11 cellular contexts compared by ENCODE assay signal in the genomic region with DNA sequence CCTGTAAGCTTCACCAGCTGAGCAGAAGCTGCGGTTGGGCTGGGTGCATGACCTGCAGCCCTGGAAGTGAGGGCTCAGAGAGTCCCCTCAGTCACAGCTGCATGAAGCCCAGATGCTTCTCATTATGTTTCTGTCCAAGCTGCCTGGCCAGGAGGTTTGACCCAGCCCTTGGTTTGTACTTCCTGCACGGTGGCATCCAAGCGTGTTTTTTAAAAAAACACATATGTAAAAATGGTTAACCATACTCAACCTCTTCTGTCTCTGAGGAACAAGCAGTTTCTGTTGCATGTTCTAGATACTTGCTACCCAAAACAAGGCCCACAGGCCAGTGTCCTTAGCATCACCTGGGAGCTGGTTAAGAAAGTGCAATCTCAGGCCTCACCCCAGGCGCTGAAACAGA.
A peak's percentile ranks its signal among the peaks of the same experiment; 100 is the strongest.
DNase-seq lines count a peak whose midpoint lies in the region; ATAC-seq and TF ChIP-seq lines count a peak whose summit lies in the region.
"Had no signal": no experiment of that assay in that cellular context is flagged by ENCODE, and none has a peak within 500 bp of the region (broad histone marks: within the 10 kb centered on the region; RNA-seq: fewer than 3 reads in every experiment).

No MANE protein-coding gene starts in this region.

- no peak overlapping the region for H3K27ac Mint-ChIP-seq in T-helper 17 cell

- H3K9me3 ChIP-seq in heart left ventricle: no peaks in the 10 kb centered on the region
- no peaks in the 10 kb centered on the region for H3K9me3 ChIP-seq in T-helper 17 cell (ENCODE audit: control insufficient read depth, low read length, poor library complexity, severe bottlenecking)
- H3K9me3 ChIP-seq in BE2C: no peaks in the 10 kb centered on the region
- H3K9me3 ChIP-seq: neutrophil had no signal

- intact Hi-C loops in heart left ventricle (cut with DNase I): loop anchor here in 4 of 10 donors (10.0 kb wide), 4 partner anchors 224 to 926 kb away; partner anchors contain the start of gene GABRA5 (in 1 of the 4)

- 71 to 77% (median 74%) methylated on average over 3 to 4 of the region's 4 CpGs for WGBS in heart left ventricle, 4 donors

- H3K4me1 ChIP-seq in heart left ventricle (peaks cover 0 to 2% (median 0%) of the 10 kb centered on the region in 12 donors), BE2C (no peaks in the 10 kb centered on the region)

- TF ChIP-seq POLR2A in heart left ventricle (IDR thresholded peaks at IDR 0.05): no peak

- H3K36me3 ChIP-seq in heart left ventricle (no peaks in the 10 kb centered on the region), BE2C (no peaks in the 10 kb centered on the region)
- H3K36me3 ChIP-seq: neutrophil had no signal

- H3K27me3 ChIP-seq in heart left ventricle (no peaks in the 10 kb centered on the region), BE2C (no peaks in the 10 kb centered on the region)
- H3K27me3 ChIP-seq: neutrophil had no signal

- TF ChIP-seq CTCF in heart left ventricle (IDR thresholded peaks at IDR 0.05) (no peak), BE2C (IDR thresholded peaks at IDR 0.05; ENCODE audit: low read depth, low read length) (no peak)

- H3K4me3 Mint-ChIP-seq in T-helper 17 cell: no peak overlapping the region

- H3K4me1 Mint-ChIP-seq in T-helper 17 cell: peaks cover under 1% of the 10 kb centered on the region

- H3K4me3 ChIP-seq in heart left ventricle (no peak overlapping the region), BE2C (ENCODE audit: low read depth, low read length) (no peak overlapping the region)

- DNase-seq in AG20443 (ENCODE audit: low spot score) (peak; percentile 26), heart left ventricle (no peak), T-helper 17 cell (no peak), SKM-1 (lab: John Stamatoyannopoulos, UW; ENCODE audit: unreplicated experiment) (no peak), BE2C (no peak)
- DNase-seq: NCI-H2029; stimulated activated CD4-positive, alpha-beta T cell treated with anti-CD3 and anti-CD28 coated beads, Interleukin-2, amount 100 ng/mL, for 24 hours had no signal

- H3K36me3 Mint-ChIP-seq in T-helper 17 cell (ENCODE audit: low read depth): no peaks in the 10 kb centered on the region

- H3K27ac ChIP-seq in heart left ventricle: no peak overlapping the region
- H3K27ac ChIP-seq: neutrophil had no signal

- ATAC-seq in GM19397 (IDR thresholded peaks at IDR 0.05; ENCODE audit: unreplicated experiment) (peak; percentile 99), HG02852 (IDR thresholded peaks at IDR 0.05; ENCODE audit: unreplicated experiment) (peak; percentile 95), HG03571 (IDR thresholded peaks at IDR 0.05; ENCODE audit: unreplicated experiment) (peak; percentile 91), heart left ventricle (no peak), T-helper 17 cell (no peak)

- peaks cover 6% of the 10 kb centered on the region for H3K27me3 Mint-ChIP-seq in T-helper 17 cell

Comparison
In these comparisons a context has a peak if more than half of its experiments do, and no peak if none do; other contexts are left out.
1. ATAC-seq: peak in GM19397 (single experiment), HG02852 (single experiment) and HG03571 (single experiment); none in heart left ventricle (0 of 4) and T-helper 17 cell (single experiment).